Comparison of ENCODE assay signal across 9 cellular contexts in genomic region chr4:54090804-54091623, GRCh38. TPM values are rescaled to one million over a fixed set of nuclear protein-coding genes. Genes with fewer than 3 reads are reported as not detected.
DNase-seq lines count a peak whose midpoint lies in the region; ATAC-seq, FAIRE-seq and TF ChIP-seq lines count a peak whose summit lies in the region.
"Had no signal": no experiment of that assay in that cellular context is flagged by ENCODE, and none has a peak within 500 bp of the region (broad histone marks: within the 10 kb centered on the region; RNA-seq: fewer than 3 reads in every experiment).

No MANE protein-coding gene starts in this region.

- WGBS in HUES64, result 24% methylated on average over 27 of the region's 27 CpGs
- 9 to 18% (median 14%) methylated on average over 26 to 27 of the region's 27 CpGs for WGBS in small intestine, 3 donors

- H3K9ac ChIP-seq in HUES64 (ENCODE audit: low read depth, low read length), result no peak overlapping the region
- no peak overlapping the region for H3K9ac ChIP-seq in iPS-18a (ENCODE audit: low read length)

- intact Hi-C loops in A673 (cut with micrococcal nuclease; ENCODE audit: unreplicated experiment), result no loop called here

- H3K27ac ChIP-seq in A673 (ENCODE audit: low read depth, low read length, poor library complexity, severe bottlenecking) (no peak overlapping the region), HUES64 (ENCODE audit: low read depth, low read length) (no peak overlapping the region), iPS-18a (ENCODE audit: low read length) (no peak overlapping the region), small intestine (ENCODE audit: low read depth in 1 of 2, low read length in 1 of 2) (no peak overlapping the region)

- H3K36me3 Mint-ChIP-seq in activated naive CD8-positive, alpha-beta T cell treated with anti-CD3 and anti-CD28 coated beads, Interleukin-2, amount 10 ng/mL, durations not matched to agents 7 days and 5 days, result no peaks in the 10 kb centered on the region

- H3K9me3 Mint-ChIP-seq in activated naive CD8-positive, alpha-beta T cell treated with anti-CD3 and anti-CD28 coated beads, Interleukin-2, amount 10 ng/mL, durations not matched to agents 7 days and 5 days, result no peaks in the 10 kb centered on the region

- peaks cover 14% of the 10 kb centered on the region for H3K4me1 Mint-ChIP-seq in activated naive CD8-positive, alpha-beta T cell treated with anti-CD3 and anti-CD28 coated beads, Interleukin-2, amount 10 ng/mL, durations not matched to agents 7 days and 5 days

- POLR2A ChIA-PET in A673 (lab: Charles Lee; ENCODE audit: low non-redundant PET), result no interaction called here
- POLR2A ChIA-PET in activated naive CD8-positive, alpha-beta T cell treated with anti-CD3 and anti-CD28 coated beads, Interleukin-2, amount 10 ng/mL, durations not matched to agents 7 days and 5 days (lab: Charles Lee), result no interaction called here

- H3K36me3 ChIP-seq in A673 (ENCODE audit: insufficient read depth, low read length, poor library complexity, severe bottlenecking), result no peaks in the 10 kb centered on the region
- H3K36me3 ChIP-seq in HUES64 (ENCODE audit: insufficient read depth, low read length), result no peaks in the 10 kb centered on the region
- H3K36me3 ChIP-seq in iPS-18a (ENCODE audit: control insufficient read depth, low read depth, low read length), result no peaks in the 10 kb centered on the region
- H3K36me3 ChIP-seq in small intestine (ENCODE audit: control insufficient read depth in 2 of 2, insufficient read depth in 2 of 2, low read length in 2 of 2), result no peaks in the 10 kb centered on the region

- peak overlapping the region; percentile 82 for H3K4me3 Mint-ChIP-seq in activated naive CD8-positive, alpha-beta T cell treated with anti-CD3 and anti-CD28 coated beads, Interleukin-2, amount 10 ng/mL, durations not matched to agents 7 days and 5 days

- no peak for TF ChIP-seq POLR2A in GM18505 (IDR thresholded peaks at IDR 0.05; ENCODE audit: borderline replicate concordance, extremely low read depth, insufficient read depth, insufficient read length)

- BruUV-seq in A673 (replicated peaks; lab: Mats Ljungman, UMichigan), result no TSS peak

- H3K27me3 Mint-ChIP-seq in activated naive CD8-positive, alpha-beta T cell treated with anti-CD3 and anti-CD28 coated beads, Interleukin-2, amount 10 ng/mL, durations not matched to agents 7 days and 5 days, result peaks cover 67% of the 10 kb centered on the region

- no peak for FAIRE-seq in small intestine (lab: Jason Lieb, UNC)

- peak; percentile 69 for ATAC-seq in GM18505 (IDR thresholded peaks at IDR 0.05; ENCODE audit: unreplicated experiment)
- ATAC-seq in activated naive CD8-positive, alpha-beta T cell treated with anti-CD3 and anti-CD28 coated beads, Interleukin-2, amount 10 ng/mL, durations not matched to agents 7 days and 5 days (ENCODE audit: low read depth), result peak; percentile 61

- no peak overlapping the region for H3K27ac Mint-ChIP-seq in activated naive CD8-positive, alpha-beta T cell treated with anti-CD3 and anti-CD28 coated beads, Interleukin-2, amount 10 ng/mL, durations not matched to agents 7 days and 5 days

- CTCF ChIA-PET in A673 (lab: Charles Lee), result no interaction called here

- H3K4me1 ChIP-seq in A673 (ENCODE audit: insufficient read depth, low read length, poor library complexity, severe bottlenecking) (no peaks in the 10 kb centered on the region), HUES64 (ENCODE audit: insufficient read depth, low read length) (peaks cover 38% of the 10 kb centered on the region), iPS-18a (ENCODE audit: control insufficient read depth, low read depth, low read length) (peaks cover 38% of the 10 kb centered on the region), small intestine (ENCODE audit: control insufficient read depth in 2 of 2, insufficient read depth in 1 of 2, low read depth in 1 of 2, low read length in 1 of 2) (peaks cover 2 to 3% of the 10 kb centered on the region in 2 donors)

- TF ChIP-seq CTCF in A673 (conservative IDR thresholded peaks at IDR 0.05; ENCODE audit: low read depth, low read length), result no peak

- H3K27me3 ChIP-seq in A673 (replicated peaks; ENCODE audit: insufficient read depth, low read depth, low read length, poor library complexity) (peaks cover 33% of the 10 kb centered on the region), HUES64 (ENCODE audit: insufficient read depth, low read length) (peaks cover 96% of the 10 kb centered on the region), iPS-18a (ENCODE audit: control insufficient read depth, insufficient read depth, low read length) (peaks cover 85% of the 10 kb centered on the region), small intestine (ENCODE audit: control insufficient read depth in 2 of 2, insufficient read depth in 2 of 2, low read length in 2 of 2) (peaks cover 0 to 23% of the 10 kb centered on the region in 2 donors)

- H3K4me3 ChIP-seq in A673 (ENCODE audit: low read depth, low read length, poor library complexity, severe bottlenecking) (peak overlapping the region; percentile 30), HUES64 (ENCODE audit: low read length) (peak overlapping the region; percentile 53), iPS-18a (ENCODE audit: low read length) (peak overlapping the region; percentile 64), small intestine (ENCODE audit: low read depth in 1 of 2, low read length in 2 of 2) (peak overlapping the region in 1 of 2 donors; percentile 24)

- DNase-seq in A673 (ENCODE audit: low spot score) (no peak), small intestine (peak; percentile 21), NCI-H187 (lab: John Stamatoyannopoulos, UW) (no peak), NCI-H1105 (lab: John Stamatoyannopoulos, UW) (no peak)
- no peak for DNase-seq in activated naive CD8-positive, alpha-beta T cell treated with anti-CD3 and anti-CD28 coated beads, Interleukin-2, amount 10 ng/mL, durations not matched to agents 7 days and 5 days

- no peaks in the 10 kb centered on the region for H3K9me3 ChIP-seq in A673 (ENCODE audit: low read depth, low read length, poor library complexity, severe bottlenecking)
- H3K9me3 ChIP-seq in HUES64 (ENCODE audit: insufficient read depth, low read depth, low read length), result no peaks in the 10 kb centered on the region
- H3K9me3 ChIP-seq in iPS-18a (ENCODE audit: control insufficient read depth, low read depth, low read length), result no peaks in the 10 kb centered on the region
- no peaks in the 10 kb centered on the region for H3K9me3 ChIP-seq in small intestine (ENCODE audit: control insufficient read depth, low read depth)

RNA-seq across cellular contexts. Expression of gene GSX2, which starts 8.9 kb away (rescaled TPM):
- not detected in 2 replicates for total RNA-seq in A673 (2021)
- not detected for polyA plus RNA-seq in HUES64 (2013, experiment 1 of 2)
- polyA plus RNA-seq in HUES64 (2013, experiment 2 of 2), result not detected
- total RNA-seq in activated naive CD8-positive, alpha-beta T cell treated with anti-CD3 and anti-CD28 coated beads, Interleukin-2, amount 10 ng/mL, durations not matched to agents 7 days and 5 days, result not detected
- polyA plus RNA-seq in small intestine, result not detected
- polyA plus RNA-seq: adipose tissue had no signal

RNA-seq across cellular contexts. Expression of gene CHIC2, which starts 26.6 kb away (rescaled TPM):
- total RNA-seq in A673 (2021), result 5.4 and 8.1 TPM in 2 replicates
- 11.6 TPM for polyA plus RNA-seq in HUES64 (2013, experiment 1 of 2)
- polyA plus RNA-seq in HUES64 (2013, experiment 2 of 2), result 9.3 TPM
- 10 to 100 TPM; 28.5 to 29.3 TPM for total RNA-seq in activated naive CD8-positive, alpha-beta T cell treated with anti-CD3 and anti-CD28 coated beads, Interleukin-2, amount 10 ng/mL, durations not matched to agents 7 days and 5 days
- 10 to 100 TPM; 12.5 to 20.7 (median 18.9) TPM for polyA plus RNA-seq in small intestine
